Comparison of ENCODE assay signal across 30 cellular contexts in genomic region chr13:68078874-68079273, GRCh38.
"Had no signal": no experiment of that assay in that cellular context is flagged by ENCODE, and none has a peak within 500 bp of the region (broad histone marks: within the 10 kb centered on the region; RNA-seq: fewer than 3 reads in every experiment).

No MANE protein-coding gene starts in this region.

- H3K9me3 ChIP-seq: adrenal gland, ovary, prostate gland, upper lobe of left lung, vagina had no signal

- H3K4me1 ChIP-seq: adrenal gland, esophagus squamous epithelium, prostate gland, upper lobe of left lung, vagina had no signal

- H3K4me2 ChIP-seq: smooth muscle cell had no signal

- H3K9me3 Mint-ChIP-seq: naive B cell; nephron progenitor cell; stimulated activated memory B cell treated with anti-CD40 and anti-IgM and Interleukin-4, amounts not matched to agents 10 μg/mL and 1 μg/mL and 100 μg/mL, for 72 hours had no signal

- H3K4me1 Mint-ChIP-seq: brain; mesothelial cell of epicardium; naive B cell; nephron progenitor cell; stimulated activated memory B cell treated with anti-CD40 and anti-IgM and Interleukin-4, amounts not matched to agents 10 μg/mL and 1 μg/mL and 100 μg/mL, for 72 hours; stimulated activated naive CD8-positive, alpha-beta T cell treated with anti-CD3 and anti-CD28 coated beads, Interleukin-15, amount 100 ng/mL, for 72 hours had no signal

- DNase-seq: activated CD4-positive, alpha-beta T cell treated with anti-CD3 and anti-CD28 coated beads for 4 hours; activated CD4-positive, alpha-beta T cell treated with anti-CD3 and anti-CD28 coated beads, Interleukin-2, amount 50 U/mL, for 4 hours; activated CD4-positive, CD25-positive, alpha-beta regulatory T cell; activated CD8-positive, alpha-beta memory T cell treated with anti-CD3 and anti-CD28 coated beads for 24 hours; activated effector memory CD4-positive, alpha-beta T cell treated with Interleukin-2 at 50 U/mL for 16 hours; activated naive CD4-positive, alpha-beta T cell treated with Interleukin-2 at 50 U/mL for 16 hours; adrenal gland; aorta; cortex of kidney; effector memory CD8-positive, alpha-beta T cell; esophagus squamous epithelium; kidney glomerular epithelial cell; naive B cell; nephron progenitor cell; ovary; stimulated activated CD4-positive, alpha-beta T cell treated with anti-CD3 and anti-CD28 coated beads, Interleukin-1b, Interleukin-23, amount 100 ng/mL, for 48 hours; stimulated activated CD4-positive, alpha-beta T cell treated with anti-CD3 and anti-CD28 coated beads, Interleukin-4, amount 100 ng/mL, for 4 hours; stimulated activated CD8-positive, alpha-beta memory T cell treated with anti-CD3 and anti-CD28 coated beads, Interleukin-4, amount 100 ng/mL, for 48 hours; stimulated activated naive CD8-positive, alpha-beta T cell treated with anti-CD3 and anti-CD28 coated beads, Interleukin-15, amount 100 ng/mL, for 72 hours; substantia nigra; upper lobe of left lung had no signal

- H3K27me3 ChIP-seq: adrenal gland, esophagus squamous epithelium, ovary, upper lobe of left lung, vagina had no signal

- H3K36me3 ChIP-seq: adrenal gland, esophagus squamous epithelium, ovary, prostate gland, upper lobe of left lung, vagina had no signal

- H3K36me3 Mint-ChIP-seq: activated naive CD8-positive, alpha-beta T cell; brain; mesothelial cell of epicardium; naive B cell; stimulated activated memory B cell treated with anti-CD40 and anti-IgM and Interleukin-4, amounts not matched to agents 10 μg/mL and 1 μg/mL and 100 μg/mL, for 72 hours had no signal

- H3K4me3 Mint-ChIP-seq: activated naive CD8-positive, alpha-beta T cell; brain; effector memory CD8-positive, alpha-beta T cell; mesothelial cell of epicardium; naive B cell; nephron progenitor cell; stimulated activated memory B cell treated with anti-CD40 and anti-IgM and Interleukin-4, amounts not matched to agents 10 μg/mL and 1 μg/mL and 100 μg/mL, for 72 hours; stimulated activated naive CD8-positive, alpha-beta T cell treated with anti-CD3 and anti-CD28 coated beads, Interleukin-15, amount 100 ng/mL, for 72 hours had no signal

- ATAC-seq: effector memory CD8-positive, alpha-beta T cell; left lobe of liver; stimulated activated memory B cell treated with anti-CD40 and anti-IgM and Interleukin-4, amounts not matched to agents 10 μg/mL and 1 μg/mL and 100 μg/mL, for 72 hours; stimulated activated naive CD8-positive, alpha-beta T cell treated with anti-CD3 and anti-CD28 coated beads, Interleukin-15, amount 100 ng/mL, for 72 hours had no signal

- H3K27me3 Mint-ChIP-seq: activated naive CD8-positive, alpha-beta T cell; brain; effector memory CD8-positive, alpha-beta T cell; naive B cell; stimulated activated memory B cell treated with anti-CD40 and anti-IgM and Interleukin-4, amounts not matched to agents 10 μg/mL and 1 μg/mL and 100 μg/mL, for 72 hours; stimulated activated naive CD8-positive, alpha-beta T cell treated with anti-CD3 and anti-CD28 coated beads, Interleukin-15, amount 100 ng/mL, for 72 hours had no signal

- H3K4me3 ChIP-seq: adrenal gland, esophagus squamous epithelium, lung, ovary, prostate gland, smooth muscle cell, upper lobe of left lung, vagina had no signal

- H3K27ac Mint-ChIP-seq: activated naive CD8-positive, alpha-beta T cell; brain; effector memory CD8-positive, alpha-beta T cell; mesothelial cell of epicardium; naive B cell; nephron progenitor cell; stimulated activated memory B cell treated with anti-CD40 and anti-IgM and Interleukin-4, amounts not matched to agents 10 μg/mL and 1 μg/mL and 100 μg/mL, for 72 hours; stimulated activated naive CD8-positive, alpha-beta T cell treated with anti-CD3 and anti-CD28 coated beads, Interleukin-15, amount 100 ng/mL, for 72 hours had no signal

- H3K27ac ChIP-seq: adrenal gland, esophagus squamous epithelium, ovary, prostate gland, upper lobe of left lung, vagina had no signal
